In genomic region chr9:100739666-100740065, GRCh38 we compare ENCODE assay signal across 9 cellular contexts.
"Had no signal": no experiment of that assay in that cellular context is flagged by ENCODE, and none has a peak within 500 bp of the region (broad histone marks: within the 10 kb centered on the region; RNA-seq: fewer than 3 reads in every experiment).

No MANE protein-coding gene starts in this region.

- H3K4me1 ChIP-seq: upper lobe of right lung had no signal

- ATAC-seq: left ventricle myocardium superior, upper lobe of right lung had no signal

- H3K4me3 ChIP-seq: upper lobe of right lung had no signal

- H3K9me3 ChIP-seq: upper lobe of right lung had no signal

- H3K36me3 ChIP-seq: upper lobe of right lung had no signal

- DNase-seq: activated CD4-positive, alpha-beta T cell treated with anti-CD3 and anti-CD28 coated beads, Interleukin-2, amount 50 U/mL, for 1 hour; activated naive CD4-positive, alpha-beta T cell treated with anti-CD3 and anti-CD28 coated beads, Interleukin-2, amount 10 ng/mL, durations not matched to agents 7 days and 5 days; foreskin melanocyte; head of caudate nucleus; left ventricle myocardium superior; stimulated activated CD4-positive, alpha-beta T cell treated with anti-CD3 and anti-CD28 coated beads, Interleukin-2, amount 100 ng/mL, for 48 hours; stimulated activated naive CD4-positive, alpha-beta T cell treated with Interleukin-2 at 50 U/mL for 16 hours; upper lobe of right lung had no signal

- H3K27ac ChIP-seq: upper lobe of right lung had no signal

- FAIRE-seq: keratinocyte had no signal

- H3K27me3 ChIP-seq: upper lobe of right lung had no signal
